Comparison of ENCODE assay signal across 13 cellular contexts in the genomic region with DNA sequence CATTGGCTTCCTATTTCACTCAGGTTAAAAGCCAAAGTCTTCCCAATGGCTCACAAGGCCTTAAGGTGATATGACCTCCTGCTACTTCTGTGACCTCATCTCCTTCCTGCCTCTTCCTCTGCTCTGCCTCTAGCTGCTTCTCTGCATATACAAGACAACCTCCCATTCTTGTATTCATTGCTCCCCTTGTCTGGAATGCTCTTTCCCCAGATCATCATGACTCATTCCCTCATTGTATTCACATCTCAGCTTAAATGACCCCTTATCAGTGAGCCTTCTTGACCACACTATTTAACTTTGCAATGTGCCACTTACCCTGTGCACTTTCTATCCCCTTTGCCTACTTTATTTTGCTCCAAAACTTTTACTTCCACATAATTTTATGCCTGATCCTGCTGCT.
DNase-seq lines count a peak whose midpoint lies in the region; ATAC-seq and TF ChIP-seq lines count a peak whose summit lies in the region.
"Had no signal": no experiment of that assay in that cellular context is flagged by ENCODE, and none has a peak within 500 bp of the region (broad histone marks: within the 10 kb centered on the region; RNA-seq: fewer than 3 reads in every experiment).

No MANE protein-coding gene starts in this region.

- H3K4me3 Mint-ChIP-seq in H9 (no peak overlapping the region), WTC11 (no peak overlapping the region)
- no peak overlapping the region for H3K4me3 Mint-ChIP-seq in activated CD4-positive, alpha-beta T cell treated with anti-CD3 and anti-CD28 coated beads for 36 hours
- H3K4me3 Mint-ChIP-seq: activated B cell treated with CpG ODN at 0.5 μM for 24 hours; activated naive CD4-positive, alpha-beta T cell treated with anti-CD3 and anti-CD28 coated beads, Interleukin-2, amount 50 U/mL, for 24 hours had no signal

- TF ChIP-seq CTCF in H9 (conservative IDR thresholded peaks at IDR 0.05) = no peak
- no peak for TF ChIP-seq CTCF in WTC11 (IDR thresholded peaks at IDR 0.05)
- no peak for TF ChIP-seq CTCF in suprapubic skin (IDR thresholded peaks at IDR 0.05)
- no peak for TF ChIP-seq CTCF in body of pancreas (IDR thresholded peaks at IDR 0.05)

- H3K18ac ChIP-seq in H9 (ENCODE audit: insufficient read length, low read depth, low read length) = no peak overlapping the region

- H3K27ac ChIP-seq in H9 (ENCODE audit: insufficient read length, low read depth, low read length) (no peak overlapping the region), suprapubic skin (no peak overlapping the region), body of pancreas (no peak overlapping the region)

- CTCF ChIA-PET in WTC11 (lab: Charles Lee) = no interaction called here
- CTCF ChIA-PET in activated CD4-positive, alpha-beta T cell treated with anti-CD3 and anti-CD28 coated beads for 36 hours (lab: Charles Lee) = no interaction called here

- H3K4me1 ChIP-seq in H9 (ENCODE audit: insufficient read depth, low read length) = peaks cover 2% of the 10 kb centered on the region; the same call in 1 of the 2 replicates
- H3K4me1 ChIP-seq in suprapubic skin = peaks cover 14% of the 10 kb centered on the region
- H3K4me1 ChIP-seq in body of pancreas = no peaks in the 10 kb centered on the region

- no peak for TF ChIP-seq EP300 in suprapubic skin (IDR thresholded peaks at IDR 0.05)

- no peaks in the 10 kb centered on the region for H3K23me2 ChIP-seq in H9 (ENCODE audit: insufficient read length, low read depth, low read length, poor library complexity, severe bottlenecking)

- H2BK12ac ChIP-seq in H9 (ENCODE audit: insufficient read length, low read depth, low read length) = no peak overlapping the region

- POLR2A ChIA-PET in WTC11 (lab: Charles Lee) = no interaction called here
- POLR2A ChIA-PET in activated CD4-positive, alpha-beta T cell treated with anti-CD3 and anti-CD28 coated beads for 36 hours (lab: Charles Lee) = no interaction called here

- TF ChIP-seq POLR2A in suprapubic skin (IDR thresholded peaks at IDR 0.05) (no peak), body of pancreas (IDR thresholded peaks at IDR 0.05) (no peak)

- no peak overlapping the region for H2AK5ac ChIP-seq in H9 (ENCODE audit: insufficient read length, low read length)

- no peak overlapping the region for H2BK15ac ChIP-seq in H9 (ENCODE audit: low read depth, low read length)

- H4K8ac ChIP-seq in H9 (replicated peaks; ENCODE audit: insufficient read length, low read depth, low read length) = no peak overlapping the region

- no peak overlapping the region for H2BK20ac ChIP-seq in H9 (ENCODE audit: low read depth, low read length, poor library complexity, severe bottlenecking)

- H3K27ac Mint-ChIP-seq in H9 (peak overlapping the region; percentile 15 to 58 (median 34); a peak in 5 of 7 replicates), WTC11 (peak overlapping the region; percentile 39)
- no peak overlapping the region for H3K27ac Mint-ChIP-seq in activated CD4-positive, alpha-beta T cell treated with anti-CD3 and anti-CD28 coated beads for 36 hours
- H3K27ac Mint-ChIP-seq: activated B cell treated with CpG ODN at 0.5 μM for 24 hours had no signal

- no peak overlapping the region for H4K5ac ChIP-seq in H9 (ENCODE audit: insufficient read length, low read depth, low read length)

- peaks cover 20% of the 10 kb centered on the region for H3K36me3 ChIP-seq in suprapubic skin
- H3K36me3 ChIP-seq in body of pancreas (replicated peaks in 1 of 2; ENCODE audit: insufficient read depth in 1 of 2, low read depth in 2 of 2) = peaks cover 3 to 6% of the 10 kb centered on the region in 2 donors

- no peak overlapping the region for H3K9ac ChIP-seq in H9 (ENCODE audit: extremely low read depth, insufficient read length, low read length)

- no peak overlapping the region for H3K56ac ChIP-seq in H9 (ENCODE audit: insufficient read length, low read depth, low read length)

- no peak overlapping the region for H3K23ac ChIP-seq in H9 (ENCODE audit: insufficient read length, low read depth, low read length)

- no peaks in the 10 kb centered on the region; the same call in 1 of the 2 replicates for H3K79me2 ChIP-seq in H9 (ENCODE audit: insufficient read depth, low read length)

- no peak overlapping the region for H2BK5ac ChIP-seq in H9 (ENCODE audit: insufficient read length, low read length)

- H3K4me3 ChIP-seq in suprapubic skin (no peak overlapping the region), body of pancreas (no peak overlapping the region)

- H3T11ph ChIP-seq in H9 (ENCODE audit: low read length) = no peak overlapping the region

- H3K4me1 Mint-ChIP-seq in H9 (peaks cover 15 to 24% of the 10 kb centered on the region in 2 experiments), WTC11 (peaks cover 40% of the 10 kb centered on the region)
- peaks cover 35% of the 10 kb centered on the region for H3K4me1 Mint-ChIP-seq in activated CD4-positive, alpha-beta T cell treated with anti-CD3 and anti-CD28 coated beads for 36 hours

- H3K9me3 Mint-ChIP-seq in H9 (peaks cover 7 to 8% of the 10 kb centered on the region in 2 experiments), WTC11 (peaks cover 11% of the 10 kb centered on the region)
- peaks cover 8% of the 10 kb centered on the region for H3K9me3 Mint-ChIP-seq in activated CD4-positive, alpha-beta T cell treated with anti-CD3 and anti-CD28 coated beads for 36 hours (ENCODE audit: low read depth)
- H3K9me3 Mint-ChIP-seq: activated naive CD4-positive, alpha-beta T cell treated with anti-CD3 and anti-CD28 coated beads, Interleukin-2, amount 50 U/mL, for 24 hours had no signal

- no peak overlapping the region for H2AFZ ChIP-seq in H9 (ENCODE audit: low read length)

- no peak overlapping the region for H2BK120ac ChIP-seq in H9 (ENCODE audit: low read depth, low read length, poor library complexity, severe bottlenecking)

- no peak overlapping the region for H3K4ac ChIP-seq in H9 (ENCODE audit: low read depth, low read length)

- peaks cover 1% of the 10 kb centered on the region for H3K79me1 ChIP-seq in H9 (ENCODE audit: insufficient read depth, low read depth, low read length, poor library complexity, severe bottlenecking)

- H3K27me3 ChIP-seq in H9 (ENCODE audit: insufficient read depth, low read length) (no peaks in the 10 kb centered on the region), suprapubic skin (no peaks in the 10 kb centered on the region), body of pancreas (no peaks in the 10 kb centered on the region)

- H3K27me3 Mint-ChIP-seq in H9 (ENCODE audit: low read depth) (no peaks in the 10 kb centered on the region), WTC11 (ENCODE audit: low read depth) (no peaks in the 10 kb centered on the region)
- H3K27me3 Mint-ChIP-seq in activated CD4-positive, alpha-beta T cell treated with anti-CD3 and anti-CD28 coated beads for 36 hours = no peaks in the 10 kb centered on the region
- H3K27me3 Mint-ChIP-seq: activated B cell treated with CpG ODN at 0.5 μM for 24 hours; activated naive CD4-positive, alpha-beta T cell treated with anti-CD3 and anti-CD28 coated beads, Interleukin-2, amount 50 U/mL, for 24 hours had no signal

- intact Hi-C loops in activated CD4-positive, alpha-beta T cell treated with anti-CD3 and anti-CD28 coated beads for 36 hours (cut with DNase I, micrococcal nuclease) = no loop called here
- intact Hi-C loops in body of pancreas (cut with DNase I) = no loop called here

- no peak overlapping the region for H3K14ac ChIP-seq in H9 (ENCODE audit: insufficient read depth, low read length)

- DNase-seq in A172 (ENCODE audit: low spot score) (peak; percentile 92), H9 (peak; percentile 50), WTC11 (ENCODE audit: low spot score) (no peak), hepatic stellate cell (ENCODE audit: low spot score) (peak; percentile 24), suprapubic skin (ENCODE audit: low spot score in 2 of 2) (no peak), body of pancreas (no peak)
- DNase-seq in activated CD4-positive, alpha-beta T cell treated with anti-CD3 and anti-CD28 coated beads for 36 hours = no peak
- DNase-seq: activated B cell treated with CpG ODN at 0.5 μM for 24 hours, C1 segment of cervical spinal cord, glutamatergic neuron, nucleus accumbens had no signal

- ATAC-seq in WTC11 (peak; percentile 87), HG02759 (IDR thresholded peaks at IDR 0.05; ENCODE audit: unreplicated experiment) (no peak), body of pancreas (no peak)
- no peak for ATAC-seq in activated CD4-positive, alpha-beta T cell treated with anti-CD3 and anti-CD28 coated beads for 36 hours

- peaks cover 35 to 43% (median 43%) of the 10 kb centered on the region in 3 experiments for H3K36me3 Mint-ChIP-seq in H9 (ENCODE audit: insufficient read depth in 1 of 3, low read depth in 3 of 3)
- H3K36me3 Mint-ChIP-seq in WTC11 = peaks cover 38% of the 10 kb centered on the region
- peaks cover 49% of the 10 kb centered on the region for H3K36me3 Mint-ChIP-seq in activated CD4-positive, alpha-beta T cell treated with anti-CD3 and anti-CD28 coated beads for 36 hours (ENCODE audit: low read depth)

- no peak overlapping the region for H4K91ac ChIP-seq in H9 (ENCODE audit: insufficient read length, low read depth, low read length)

- H3K4me2 ChIP-seq in H9 (ENCODE audit: insufficient read depth, insufficient read length, low read length) = no peak overlapping the region

- H4K20me1 ChIP-seq in H9 (ENCODE audit: control insufficient read depth, insufficient read depth, insufficient read length) = no peaks in the 10 kb centered on the region

- H3K9me3 ChIP-seq in H9 (ENCODE audit: control insufficient read depth, low read depth, low read length) = peaks cover 5% of the 10 kb centered on the region
- H3K9me3 ChIP-seq in suprapubic skin = no peaks in the 10 kb centered on the region
- no peaks in the 10 kb centered on the region for H3K9me3 ChIP-seq in body of pancreas

TF ChIP-seq in WTC11, 78 proteins besides CTCF, POLR2A, EP300 and RAD21 (continues in another document):
- TF ChIP-seq, protein P1, sequence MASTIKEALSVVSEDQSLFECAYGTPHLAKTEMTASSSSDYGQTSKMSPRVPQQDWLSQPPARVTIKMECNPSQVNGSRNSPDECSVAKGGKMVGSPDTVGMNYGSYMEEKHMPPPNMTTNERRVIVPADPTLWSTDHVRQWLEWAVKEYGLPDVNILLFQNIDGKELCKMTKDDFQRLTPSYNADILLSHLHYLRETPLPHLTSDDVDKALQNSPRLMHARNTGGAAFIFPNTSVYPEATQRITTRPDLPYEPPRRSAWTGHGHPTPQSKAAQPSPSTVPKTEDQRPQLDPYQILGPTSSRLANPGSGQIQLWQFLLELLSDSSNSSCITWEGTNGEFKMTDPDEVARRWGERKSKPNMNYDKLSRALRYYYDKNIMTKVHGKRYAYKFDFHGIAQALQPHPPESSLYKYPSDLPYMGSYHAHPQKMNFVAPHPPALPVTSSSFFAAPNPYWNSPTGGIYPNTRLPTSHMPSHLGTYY (CRISPR knock-in tag; IDR thresholded peaks at IDR 0.05) = no peak
- TF ChIP-seq SP1 (CRISPR knock-in tag; conservative IDR thresholded peaks at IDR 0.05) (no peak), ZNF263 (CRISPR knock-in tag; IDR thresholded peaks at IDR 0.05; ENCODE audit: low read depth) (no peak), ZNF671 (CRISPR knock-in tag; IDR thresholded peaks at IDR 0.05) (no peak)

Comparison
In these comparisons a context has a peak if more than half of its experiments do, and no peak if none do; other contexts are left out.
1. DNase-seq: peak in A172 (single experiment), H9 (single experiment) and hepatic stellate cell (single experiment); none in WTC11 (single experiment), activated CD4-positive, alpha-beta T cell treated with anti-CD3 and anti-CD28 coated beads for 36 hours (single experiment), suprapubic skin (0 of 2) and body of pancreas (0 of 4).